ENCODE assay signal across 31 cellular contexts in the genomic region with DNA sequence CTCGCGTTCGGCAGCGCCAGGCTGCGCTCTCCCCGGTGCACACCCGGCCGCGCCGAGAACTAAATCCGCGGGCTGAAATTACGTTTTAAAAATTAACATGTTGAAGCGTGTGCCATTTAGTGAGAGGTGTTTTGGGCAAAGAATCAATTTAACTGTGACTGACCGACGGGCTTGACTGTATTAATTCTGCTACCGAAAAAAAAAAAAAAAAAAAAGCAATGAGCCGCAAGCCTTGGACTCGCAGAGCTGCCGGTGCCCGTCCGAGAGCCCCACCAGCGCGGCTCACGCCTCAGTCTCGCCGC. TPM values are rescaled to one million over a fixed set of nuclear protein-coding genes. Genes with fewer than 3 reads are reported as not detected.
A peak's percentile ranks its signal among the peaks of the same experiment; 100 is the strongest.
DNase-seq lines count a peak whose midpoint lies in the region; ATAC-seq and TF ChIP-seq lines count a peak whose summit lies in the region.
"Had no signal": no experiment of that assay in that cellular context is flagged by ENCODE, and none has a peak within 500 bp of the region (broad histone marks: within the 10 kb centered on the region; RNA-seq: fewer than 3 reads in every experiment).

No MANE protein-coding gene starts in this region.

- H3K9me3 ChIP-seq in iPS DF 6.9 (ENCODE audit: control insufficient read depth, insufficient read depth, low read length) (no peaks in the 10 kb centered on the region), spleen (peaks cover 0 to 19% (median 0%) of the 10 kb centered on the region in 8 donors), gastroesophageal sphincter (no peaks in the 10 kb centered on the region)
- H3K9me3 ChIP-seq: Caco-2, psoas muscle had no signal

- H3K9me3 Mint-ChIP-seq in WTC11: no peaks in the 10 kb centered on the region

- H3K4me1 ChIP-seq in iPS DF 6.9 (ENCODE audit: control insufficient read depth, insufficient read depth, low read length) (peaks cover 12% of the 10 kb centered on the region), spleen (peaks cover 0 to 50% (median 18%) of the 10 kb centered on the region in 6 donors), gastroesophageal sphincter (peaks cover 0 to 61% (median 2%) of the 10 kb centered on the region in 3 donors)
- H3K4me1 ChIP-seq: Caco-2, psoas muscle had no signal

- intact Hi-C loops in spleen (cut with DNase I; ENCODE audit: low total_unique reads): no loop called here

- peaks cover 100% of the 10 kb centered on the region for H3K27me3 Mint-ChIP-seq in WTC11 (ENCODE audit: low read depth)

- peaks cover 56% of the 10 kb centered on the region for H3K4me1 Mint-ChIP-seq in WTC11

- no peaks in the 10 kb centered on the region for H3K36me3 Mint-ChIP-seq in WTC11

- POLR2A ChIA-PET in WTC11 (lab: Charles Lee): no interaction called here

- ATAC-seq in WTC11 (no peak), HG03108 (IDR thresholded peaks at IDR 0.05; ENCODE audit: unreplicated experiment) (no peak), gastroesophageal sphincter (no peak)
- ATAC-seq: activated CD4-positive, CD25-positive, alpha-beta regulatory T cell treated with anti-CD3 and anti-CD28 coated beads, Interleukin-2, amount 50 U/mL, for 24 hours; left ventricle myocardium superior; Panc1; psoas muscle; sciatic nerve had no signal

- no peak for TF ChIP-seq EP300 in gastroesophageal sphincter (IDR thresholded peaks at IDR 0.05)

- no peak for TF ChIP-seq CTCF in WTC11 (IDR thresholded peaks at IDR 0.05)
- no peak for TF ChIP-seq CTCF in spleen (IDR thresholded peaks at IDR 0.05 in 8 of 11, conservative IDR thresholded peaks at IDR 0.05 in 3 of 11)
- no peak for TF ChIP-seq CTCF in gastroesophageal sphincter (IDR thresholded peaks at IDR 0.05)

- no peak for TF ChIP-seq POLR2A in spleen (IDR thresholded peaks at IDR 0.05)
- TF ChIP-seq POLR2A in gastroesophageal sphincter (IDR thresholded peaks at IDR 0.05): no peak

- DNase-seq in H7: no peak
- no peak for DNase-seq in WTC11 (ENCODE audit: low spot score)
- no peak for DNase-seq in iPS DF 6.9 (ENCODE audit: low read depth, low spot score)
- peak; percentile 25 for DNase-seq in spleen
- DNase-seq in NOMO-1 treated with dmso at 0.1 percent for 144 hours (lab: John Stamatoyannopoulos, UW; ENCODE audit: unreplicated experiment): no peak
- DNase-seq: activated CD4-positive, alpha-beta T cell treated with anti-CD3 and anti-CD28 coated beads, Interleukin-2, amount 50 U/mL, for 4 hours; activated CD8-positive, alpha-beta memory T cell treated with anti-CD3 and anti-CD28 coated beads, Interleukin-2, amount 50 U/mL, for 4 hours; activated naive CD4-positive, alpha-beta T cell; Caco-2; central memory CD4-positive, alpha-beta T cell; cortex of kidney; GF-D8; Karpas-422; left ventricle myocardium superior; mesendoderm; NCI-H1417 treated with DMSO at 0.1 percent for 48 hours; NCI-H748 treated with DMSO at 0.1 percent for 48 hours; psoas muscle; Right ventricle myocardium superior; stimulated activated CD4-positive, alpha-beta T cell treated with anti-CD3 and anti-CD28 coated beads, Interleukin-4, amount 100 ng/mL, for 1 hour; T-helper 2 cell; trophoblast cell had no signal

- no CpG with 5 or more reads among the region's 27 CpGs for WGBS in iPS DF 6.9 (ENCODE audit: insufficient coverage, insufficient read length)
- WGBS in spleen, 5 donors: 6 to 12% (median 8%) methylated on average over 27 of the region's 27 CpGs
- WGBS in gastroesophageal sphincter (ENCODE audit: low coverage in 1 of 2), 2 donors: 4 to 11% methylated on average over 9 to 13 of the region's 27 CpGs

- H3K27ac Mint-ChIP-seq in WTC11: no peak overlapping the region

- CTCF ChIA-PET in WTC11 (lab: Charles Lee): interaction anchor here (1.0 to 1.5 kb wide), 3 partner anchors 386 to 583 kb away, joined by 3 to 15 read pairs (median 5); no protein-coding TSS in a partner anchor

- H3K4me3 ChIP-seq in H7 (ENCODE audit: insufficient read depth, low read depth, low read length) (peak overlapping the region; percentile 12; the same call in 1 of the 2 replicates), iPS DF 6.9 (ENCODE audit: low read length) (peak overlapping the region; percentile 12; the same call in 1 of the 2 replicates), spleen (peak overlapping the region in 1 of 8 donors; percentile 6), gastroesophageal sphincter (peak overlapping the region in 1 of 2 donors; percentile 34)
- H3K4me3 ChIP-seq: psoas muscle had no signal

- H3K27ac ChIP-seq in iPS DF 6.9 (ENCODE audit: low read length) (no peak overlapping the region), spleen (no peak overlapping the region), gastroesophageal sphincter (no peak overlapping the region)
- H3K27ac ChIP-seq: C4-2B, psoas muscle had no signal

- H3K36me3 ChIP-seq in H7 (replicated peaks; ENCODE audit: control insufficient read depth, insufficient read depth, low read length) (no peaks in the 10 kb centered on the region), iPS DF 6.9 (ENCODE audit: control insufficient read depth, insufficient read depth, low read length) (no peaks in the 10 kb centered on the region), spleen (no peaks in the 10 kb centered on the region), gastroesophageal sphincter (no peaks in the 10 kb centered on the region)

- H3K4me3 Mint-ChIP-seq in WTC11: peak overlapping the region; percentile 68

- H3K27me3 ChIP-seq in H7 (ENCODE audit: control insufficient read depth, insufficient read depth, low read length) (peaks cover 100% of the 10 kb centered on the region), iPS DF 6.9 (ENCODE audit: control insufficient read depth, insufficient read depth, low read length) (peaks cover 92% of the 10 kb centered on the region), spleen (replicated peaks in 1 of 7) (peaks cover 30 to 100% (median 98%) of the 10 kb centered on the region in 7 donors), gastroesophageal sphincter (peaks cover 100% of the 10 kb centered on the region)

TF ChIP-seq in WTC11, 78 proteins besides CTCF, POLR2A, EP300 and RAD21 (continues in another document):
- TF ChIP-seq, protein P1, sequence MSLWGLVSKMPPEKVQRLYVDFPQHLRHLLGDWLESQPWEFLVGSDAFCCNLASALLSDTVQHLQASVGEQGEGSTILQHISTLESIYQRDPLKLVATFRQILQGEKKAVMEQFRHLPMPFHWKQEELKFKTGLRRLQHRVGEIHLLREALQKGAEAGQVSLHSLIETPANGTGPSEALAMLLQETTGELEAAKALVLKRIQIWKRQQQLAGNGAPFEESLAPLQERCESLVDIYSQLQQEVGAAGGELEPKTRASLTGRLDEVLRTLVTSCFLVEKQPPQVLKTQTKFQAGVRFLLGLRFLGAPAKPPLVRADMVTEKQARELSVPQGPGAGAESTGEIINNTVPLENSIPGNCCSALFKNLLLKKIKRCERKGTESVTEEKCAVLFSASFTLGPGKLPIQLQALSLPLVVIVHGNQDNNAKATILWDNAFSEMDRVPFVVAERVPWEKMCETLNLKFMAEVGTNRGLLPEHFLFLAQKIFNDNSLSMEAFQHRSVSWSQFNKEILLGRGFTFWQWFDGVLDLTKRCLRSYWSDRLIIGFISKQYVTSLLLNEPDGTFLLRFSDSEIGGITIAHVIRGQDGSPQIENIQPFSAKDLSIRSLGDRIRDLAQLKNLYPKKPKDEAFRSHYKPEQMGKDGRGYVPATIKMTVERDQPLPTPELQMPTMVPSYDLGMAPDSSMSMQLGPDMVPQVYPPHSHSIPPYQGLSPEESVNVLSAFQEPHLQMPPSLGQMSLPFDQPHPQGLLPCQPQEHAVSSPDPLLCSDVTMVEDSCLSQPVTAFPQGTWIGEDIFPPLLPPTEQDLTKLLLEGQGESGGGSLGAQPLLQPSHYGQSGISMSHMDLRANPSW (CRISPR knock-in tag; conservative IDR thresholded peaks at IDR 0.05; ENCODE audit: low read depth): no peak
- TF ChIP-seq, protein P2, sequence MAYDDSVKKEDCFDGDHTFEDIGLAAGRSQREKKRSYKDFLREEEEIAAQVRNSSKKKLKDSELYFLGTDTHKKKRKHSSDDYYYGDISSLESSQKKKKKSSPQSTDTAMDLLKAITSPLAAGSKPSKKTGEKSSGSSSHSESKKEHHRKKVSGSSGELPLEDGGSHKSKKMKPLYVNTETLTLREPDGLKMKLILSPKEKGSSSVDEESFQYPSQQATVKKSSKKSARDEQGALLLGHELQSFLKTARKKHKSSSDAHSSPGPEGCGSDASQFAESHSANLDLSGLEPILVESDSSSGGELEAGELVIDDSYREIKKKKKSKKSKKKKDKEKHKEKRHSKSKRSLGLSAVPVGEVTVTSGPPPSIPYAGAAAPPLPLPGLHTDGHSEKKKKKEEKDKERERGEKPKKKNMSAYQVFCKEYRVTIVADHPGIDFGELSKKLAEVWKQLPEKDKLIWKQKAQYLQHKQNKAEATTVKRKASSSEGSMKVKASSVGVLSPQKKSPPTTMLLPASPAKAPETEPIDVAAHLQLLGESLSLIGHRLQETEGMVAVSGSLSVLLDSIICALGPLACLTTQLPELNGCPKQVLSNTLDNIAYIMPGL (CRISPR knock-in tag; IDR thresholded peaks at IDR 0.05): no peak
- TF ChIP-seq NFYB (CRISPR knock-in tag; conservative IDR thresholded peaks at IDR 0.05; ENCODE audit: low read depth): no peak
- TF ChIP-seq CREM (CRISPR knock-in tag; IDR thresholded peaks at IDR 0.05): no peak
- TF ChIP-seq KAT7 (CRISPR knock-in tag; IDR thresholded peaks at IDR 0.05; ENCODE audit: borderline replicate concordance): no peak
- TF ChIP-seq, protein P3, sequence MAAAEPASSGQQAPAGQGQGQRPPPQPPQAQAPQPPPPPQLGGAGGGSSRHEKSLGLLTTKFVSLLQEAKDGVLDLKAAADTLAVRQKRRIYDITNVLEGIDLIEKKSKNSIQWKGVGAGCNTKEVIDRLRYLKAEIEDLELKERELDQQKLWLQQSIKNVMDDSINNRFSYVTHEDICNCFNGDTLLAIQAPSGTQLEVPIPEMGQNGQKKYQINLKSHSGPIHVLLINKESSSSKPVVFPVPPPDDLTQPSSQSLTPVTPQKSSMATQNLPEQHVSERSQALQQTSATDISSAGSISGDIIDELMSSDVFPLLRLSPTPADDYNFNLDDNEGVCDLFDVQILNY (CRISPR knock-in tag; IDR thresholded peaks at IDR 0.05): no peak
- TF ChIP-seq NFATC4 (CRISPR knock-in tag; IDR thresholded peaks at IDR 0.05): no peak
- TF ChIP-seq, protein P4, sequence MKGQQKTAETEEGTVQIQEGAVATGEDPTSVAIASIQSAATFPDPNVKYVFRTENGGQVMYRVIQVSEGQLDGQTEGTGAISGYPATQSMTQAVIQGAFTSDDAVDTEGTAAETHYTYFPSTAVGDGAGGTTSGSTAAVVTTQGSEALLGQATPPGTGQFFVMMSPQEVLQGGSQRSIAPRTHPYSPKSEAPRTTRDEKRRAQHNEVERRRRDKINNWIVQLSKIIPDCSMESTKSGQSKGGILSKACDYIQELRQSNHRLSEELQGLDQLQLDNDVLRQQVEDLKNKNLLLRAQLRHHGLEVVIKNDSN (CRISPR knock-in tag; IDR thresholded peaks at IDR 0.05): no peak
- TF ChIP-seq FOXJ3 (CRISPR knock-in tag; IDR thresholded peaks at IDR 0.05; ENCODE audit: borderline replicate concordance): no peak

RNA-seq across cellular contexts. Expression of a gene that starts 9.6 kb away (rescaled TPM):
- total RNA-seq in H7 (2014; rRNA removed; shearing (Covaris generic)): 0.15 TPM in 1 of 2 replicates, not detected in the other
- total RNA-seq in WTC11 (2021): 0.15 to 0.25 TPM (median 0.18 TPM) in 3 replicates
- not detected for total RNA-seq in spleen
- polyA plus RNA-seq in spleen: not detected
- total RNA-seq in gastroesophageal sphincter: under 1 TPM in 2 of 4 donors, not detected in 2; 0.23 to 0.93 TPM
- total RNA-seq: fibroblast of lung, left ventricle myocardium superior, psoas muscle, Right ventricle myocardium superior, sciatic nerve had no signal
- polyA plus RNA-seq: adipose tissue, fibroblast of lung, keratinocyte, psoas muscle had no signal
